8 cellular contexts compared by ENCODE assay signal in genomic region chr14:89956294-89957009, GRCh38. TPM values are rescaled to one million over a fixed set of nuclear protein-coding genes. Genes with fewer than 3 reads are reported as not detected.
DNase-seq lines count a peak whose midpoint lies in the region; ATAC-seq and TF ChIP-seq lines count a peak whose summit lies in the region.

No MANE protein-coding gene starts in this region.

- peak; percentile 26 for TF ChIP-seq CTCF in 22Rv1 (IDR thresholded peaks at IDR 0.05)
- no peak for TF ChIP-seq CTCF in mesothelial cell of epicardium (IDR thresholded peaks at IDR 0.05; ENCODE audit: unreplicated experiment)

- peaks cover 63% of the 10 kb centered on the region for H3K4me1 Mint-ChIP-seq in activated CD4-positive, alpha-beta memory T cell treated with anti-CD3 and anti-CD28 coated beads, Interleukin-2, amount 10 ng/mL, durations not matched to agents 7 days and 5 days
- peaks cover 35% of the 10 kb centered on the region for H3K4me1 Mint-ChIP-seq in mesothelial cell of epicardium

- H3K27ac ChIP-seq in 22Rv1, result peak overlapping the region; percentile 97

- H3K36me3 Mint-ChIP-seq in activated CD4-positive, alpha-beta memory T cell treated with anti-CD3 and anti-CD28 coated beads, Interleukin-2, amount 10 ng/mL, durations not matched to agents 7 days and 5 days (ENCODE audit: low read depth), result peaks cover 43% of the 10 kb centered on the region
- no peaks in the 10 kb centered on the region for H3K36me3 Mint-ChIP-seq in mesothelial cell of epicardium

- no peaks in the 10 kb centered on the region for H3K9me3 Mint-ChIP-seq in activated CD4-positive, alpha-beta memory T cell treated with anti-CD3 and anti-CD28 coated beads, Interleukin-2, amount 10 ng/mL, durations not matched to agents 7 days and 5 days
- no peaks in the 10 kb centered on the region for H3K9me3 Mint-ChIP-seq in mesothelial cell of epicardium

- CTCF ChIA-PET in activated CD4-positive, alpha-beta memory T cell treated with anti-CD3 and anti-CD28 coated beads, Interleukin-2, amount 10 ng/mL, durations not matched to agents 7 days and 5 days (lab: Charles Lee), result interaction anchor here (1.4 to 14.1 kb wide), 4 partner anchors 16 to 279 kb away, joined by 3 to 125 read pairs (median 8); no protein-coding TSS in a partner anchor

- ATAC-seq in GM18520 (IDR thresholded peaks at IDR 0.05; ENCODE audit: unreplicated experiment), result peak; percentile 20
- ATAC-seq in HG03097 (IDR thresholded peaks at IDR 0.05; ENCODE audit: low FRiP score, unreplicated experiment), result peak; percentile 21

- H3K27me3 Mint-ChIP-seq in activated CD4-positive, alpha-beta memory T cell treated with anti-CD3 and anti-CD28 coated beads, Interleukin-2, amount 10 ng/mL, durations not matched to agents 7 days and 5 days, result no peaks in the 10 kb centered on the region
- H3K27me3 Mint-ChIP-seq in mesothelial cell of epicardium (ENCODE audit: low read depth), result no peaks in the 10 kb centered on the region

- peak overlapping the region; percentile 95 for H3K4me3 Mint-ChIP-seq in activated CD4-positive, alpha-beta memory T cell treated with anti-CD3 and anti-CD28 coated beads, Interleukin-2, amount 10 ng/mL, durations not matched to agents 7 days and 5 days
- peak overlapping the region; percentile 98 for H3K4me3 Mint-ChIP-seq in mesothelial cell of epicardium

- peak overlapping the region; percentile 100 for H3K27ac Mint-ChIP-seq in activated CD4-positive, alpha-beta memory T cell treated with anti-CD3 and anti-CD28 coated beads, Interleukin-2, amount 10 ng/mL, durations not matched to agents 7 days and 5 days
- peak overlapping the region; percentile 99 for H3K27ac Mint-ChIP-seq in mesothelial cell of epicardium

- POLR2A ChIA-PET in activated CD4-positive, alpha-beta memory T cell treated with anti-CD3 and anti-CD28 coated beads, Interleukin-2, amount 10 ng/mL, durations not matched to agents 7 days and 5 days (lab: Charles Lee), result interaction anchor here (0.6 to 4.7 kb wide), 20 partner anchors 9 to 1159 kb away, joined by 3 to 33 read pairs (median 4); partner anchors contain the start of gene PSMC1

- peak; percentile 57 for DNase-seq in NCI-H510A treated with DMSO at 0.1 percent for 48 hours (lab: John Stamatoyannopoulos, UW)
- DNase-seq in activated CD4-positive, alpha-beta memory T cell treated with anti-CD3 and anti-CD28 coated beads, Interleukin-2, amount 10 ng/mL, durations not matched to agents 7 days and 5 days, result peak; percentile 88
- peak; percentile 49 for DNase-seq in effector CD8-positive, alpha-beta T cell (lab: John Stamatoyannopoulos, UW)
- peak in 1 of 2 experiments; percentile 52 for DNase-seq in mesothelial cell of epicardium (ENCODE audit: low spot score in 2 of 2, unreplicated experiment in 2 of 2)
- DNase-seq in stimulated activated CD8-positive, alpha-beta memory T cell treated with anti-CD3 and anti-CD28 coated beads, Interleukin-2, amount 100 ng/mL, for 1 hour (ENCODE audit: low read depth in 2 of 2), result peak; percentile 61 to 70

RNA-seq across cellular contexts. Expression of gene TDP1, which starts 0.7 kb away (rescaled TPM):
- 10 to 100 TPM; 78.0 to 82.1 TPM for total RNA-seq in activated CD4-positive, alpha-beta memory T cell treated with anti-CD3 and anti-CD28 coated beads, Interleukin-2, amount 10 ng/mL, durations not matched to agents 7 days and 5 days
- 30.6 to 34.9 TPM (median 30.8 TPM) in 3 replicates for total RNA-seq in mesothelial cell of epicardium

RNA-seq across cellular contexts. Expression of gene EFCAB11, which starts 1.9 kb away (rescaled TPM):
- total RNA-seq in activated CD4-positive, alpha-beta memory T cell treated with anti-CD3 and anti-CD28 coated beads, Interleukin-2, amount 10 ng/mL, durations not matched to agents 7 days and 5 days, result 1 to 10 TPM; 9.6 to 9.9 TPM
- total RNA-seq in mesothelial cell of epicardium, result 9.9 to 14.1 TPM (median 12.2 TPM) in 3 replicates
